In genomic region chr14:54856152-54856551, GRCh38 we compare ENCODE assay signal across 20 cellular contexts.
"Had no signal": no experiment of that assay in that cellular context is flagged by ENCODE, and none has a peak within 500 bp of the region (broad histone marks: within the 10 kb centered on the region; RNA-seq: fewer than 3 reads in every experiment).

No MANE protein-coding gene starts in this region.

- ATAC-seq: effector memory CD8-positive, alpha-beta T cell; gastroesophageal sphincter; naive thymus-derived CD4-positive, alpha-beta T cell had no signal

- H3K4me1 ChIP-seq: gastroesophageal sphincter, sigmoid colon, transverse colon had no signal

- DNase-seq: cortex of kidney; effector memory CD8-positive, alpha-beta T cell; immature natural killer cell; left ventricle myocardium inferior; mesendoderm; naive thymus-derived CD4-positive, alpha-beta T cell; nephron progenitor cell; sigmoid colon; stimulated activated CD4-positive, alpha-beta T cell treated with anti-CD3 and anti-CD28 coated beads, Interleukin-2, amount 100 ng/mL, for 24 hours; stimulated activated CD4-positive, alpha-beta T cell treated with anti-CD3 and anti-CD28 coated beads, Interleukin-4, amount 100 ng/mL, for 4 hours; stimulated activated naive CD4-positive, alpha-beta T cell; stomach; transverse colon had no signal

- H3K9me3 ChIP-seq: esophagus muscularis mucosa, gastroesophageal sphincter, left ventricle myocardium inferior, neutrophil, sigmoid colon, stomach, thoracic aorta, transverse colon had no signal

- H3K36me3 ChIP-seq: esophagus muscularis mucosa, gastroesophageal sphincter, left ventricle myocardium inferior, sigmoid colon, thoracic aorta, transverse colon had no signal

- H3K4me3 ChIP-seq: esophagus muscularis mucosa, gastroesophageal sphincter, left ventricle myocardium inferior, lung, sigmoid colon, skin epidermis, stomach, thoracic aorta, transverse colon had no signal

- H3K27ac Mint-ChIP-seq: effector memory CD8-positive, alpha-beta T cell; nephron progenitor cell had no signal

- H3K4me1 Mint-ChIP-seq: nephron progenitor cell had no signal

- H3K27ac ChIP-seq: epithelial cell of prostate, esophagus muscularis mucosa, gastroesophageal sphincter, left ventricle myocardium inferior, neutrophil, sigmoid colon, skin epidermis, stomach, thoracic aorta, transverse colon had no signal

- H3K9me3 Mint-ChIP-seq: effector memory CD8-positive, alpha-beta T cell; immature natural killer cell; naive thymus-derived CD4-positive, alpha-beta T cell; nephron progenitor cell had no signal

- H3K27me3 ChIP-seq: esophagus muscularis mucosa, gastroesophageal sphincter, neutrophil, sigmoid colon, stomach, transverse colon had no signal

- H3K27me3 Mint-ChIP-seq: effector memory CD8-positive, alpha-beta T cell; naive thymus-derived CD4-positive, alpha-beta T cell had no signal

- H3K4me3 Mint-ChIP-seq: effector memory CD8-positive, alpha-beta T cell; immature natural killer cell; naive thymus-derived CD4-positive, alpha-beta T cell; nephron progenitor cell had no signal
